Comparison of ENCODE assay signal across 20 cellular contexts in genomic region chr1:163201906-163202305, GRCh38. TPM values are rescaled to one million over a fixed set of nuclear protein-coding genes. Genes with fewer than 3 reads are reported as not detected.
DNase-seq lines count a peak whose midpoint lies in the region; ATAC-seq and TF ChIP-seq lines count a peak whose summit lies in the region.
"Had no signal": no experiment of that assay in that cellular context is flagged by ENCODE, and none has a peak within 500 bp of the region (broad histone marks: within the 10 kb centered on the region; RNA-seq: fewer than 3 reads in every experiment).

No MANE protein-coding gene starts in this region.

- CTCF ChIA-PET in MCF 10A (lab: Yijun Ruan, JAX), result interaction anchor here (1.3 to 1.5 kb wide), 2 partner anchors 114 to 323 kb away, joined by 3 to 6 read pairs; no protein-coding TSS in a partner anchor

- 41 to 54% (median 48%) methylated on average over 1 of the region's 1 CpG for WGBS in heart left ventricle, 4 donors
- 42% methylated on average over 1 of the region's 1 CpG for WGBS in urinary bladder

- intact Hi-C loops in heart left ventricle (cut with DNase I), result no loop called here
- intact Hi-C loops in Right ventricle myocardium inferior (cut with DNase I), result no loop called here
- intact Hi-C loops in MCF 10A (cut with micrococcal nuclease), result no loop called here

- H3K4me3 Mint-ChIP-seq in MCF 10A (ENCODE audit: unreplicated experiment), result no peak overlapping the region
- H3K4me3 Mint-ChIP-seq: activated CD8-positive, alpha-beta memory T cell treated with anti-CD3 and anti-CD28 coated beads, Interleukin-2, amount 10 ng/mL, durations not matched to agents 7 days and 5 days; CD14-positive monocyte; dendritic cell treated with granulocyte-macrophage colony-stimulating factor and Interleukin-4, amounts not matched to agents 40 ng/mL and 50 ng/mL, for 4 days; HFFc6; natural killer cell had no signal

- no peak for DNase-seq in heart left ventricle
- DNase-seq in Right ventricle myocardium inferior (ENCODE audit: missing footprints), result no peak
- DNase-seq in foreskin melanocyte, result peak; percentile 25
- no peak for DNase-seq in stimulated activated naive CD4-positive, alpha-beta T cell treated with Interleukin-2 at 50 U/mL for 16 hours (lab: John Stamatoyannopoulos, UW)
- no peak for DNase-seq in stimulated activated CD4-positive, alpha-beta T cell treated with anti-CD3 and anti-CD28 coated beads, Interleukin-4, amount 100 ng/mL, for 24 hours
- DNase-seq in MCF 10A (ENCODE audit: unreplicated experiment), result no peak
- DNase-seq: activated CD4-positive, alpha-beta T cell treated with anti-CD3 and anti-CD28 coated beads for 1 hour; activated CD8-positive, alpha-beta memory T cell treated with anti-CD3 and anti-CD28 coated beads, Interleukin-2, amount 10 ng/mL, durations not matched to agents 7 days and 5 days; activated gamma-delta T cell; DMS79 treated with DMSO at 0.1 percent for 48 hours; HFFc6; MM.1S; natural killer cell; NCI-H187 treated with DMSO at 0.1 percent for 48 hours; right lobe of liver; T-helper 9 cell had no signal

- H3K4me1 Mint-ChIP-seq in MCF 10A (ENCODE audit: insufficient read depth, unreplicated experiment), result peaks cover 9% of the 10 kb centered on the region
- H3K4me1 Mint-ChIP-seq: activated CD8-positive, alpha-beta memory T cell treated with anti-CD3 and anti-CD28 coated beads, Interleukin-2, amount 10 ng/mL, durations not matched to agents 7 days and 5 days; CD14-positive monocyte; natural killer cell had no signal

- H3K36me3 Mint-ChIP-seq in MCF 10A (ENCODE audit: insufficient read depth, unreplicated experiment), result no peaks in the 10 kb centered on the region
- H3K36me3 Mint-ChIP-seq: activated CD8-positive, alpha-beta memory T cell treated with anti-CD3 and anti-CD28 coated beads, Interleukin-2, amount 10 ng/mL, durations not matched to agents 7 days and 5 days; CD14-positive monocyte; natural killer cell had no signal

- peaks cover 0 to 8% (median 0%) of the 10 kb centered on the region in 12 donors for H3K4me1 ChIP-seq in heart left ventricle
- peaks cover 21% of the 10 kb centered on the region for H3K4me1 ChIP-seq in neuron (ENCODE audit: insufficient read depth, low read length)
- no peaks in the 10 kb centered on the region for H3K4me1 ChIP-seq in urinary bladder (ENCODE audit: insufficient read depth)
- H3K4me1 ChIP-seq: right lobe of liver had no signal

- H3K36me3 ChIP-seq in heart left ventricle (no peaks in the 10 kb centered on the region), neuron (ENCODE audit: insufficient read depth, low read length) (no peaks in the 10 kb centered on the region), urinary bladder (ENCODE audit: insufficient read depth) (no peaks in the 10 kb centered on the region)
- H3K36me3 ChIP-seq: right lobe of liver had no signal

- no peak overlapping the region for H3K27ac Mint-ChIP-seq in MCF 10A (ENCODE audit: low read depth, unreplicated experiment)
- H3K27ac Mint-ChIP-seq: activated CD8-positive, alpha-beta memory T cell treated with anti-CD3 and anti-CD28 coated beads, Interleukin-2, amount 10 ng/mL, durations not matched to agents 7 days and 5 days; CD14-positive monocyte; dendritic cell treated with granulocyte-macrophage colony-stimulating factor and Interleukin-4, amounts not matched to agents 40 ng/mL and 50 ng/mL, for 4 days; HFFc6; natural killer cell had no signal

- H3K9me3 Mint-ChIP-seq in MCF 10A (ENCODE audit: unreplicated experiment), result no peaks in the 10 kb centered on the region
- H3K9me3 Mint-ChIP-seq: dendritic cell treated with granulocyte-macrophage colony-stimulating factor and Interleukin-4, amounts not matched to agents 40 ng/mL and 50 ng/mL, for 4 days; HFFc6; natural killer cell had no signal

- BruUV-seq in MCF 10A (replicated peaks; lab: Mats Ljungman, UMichigan), result no TSS peak

- POLR2A ChIA-PET in MCF 10A (lab: Yijun Ruan, JAX), result no interaction called here

- no peaks in the 10 kb centered on the region for H3K27me3 ChIP-seq in heart left ventricle
- H3K27me3 ChIP-seq in neuron (ENCODE audit: insufficient read depth, low read length), result no peaks in the 10 kb centered on the region
- H3K27me3 ChIP-seq: right lobe of liver had no signal

- H3K27me3 Mint-ChIP-seq in MCF 10A (ENCODE audit: insufficient read depth, unreplicated experiment), result no peaks in the 10 kb centered on the region
- H3K27me3 Mint-ChIP-seq: dendritic cell treated with granulocyte-macrophage colony-stimulating factor and Interleukin-4, amounts not matched to agents 40 ng/mL and 50 ng/mL, for 4 days had no signal

- H3K4me3 ChIP-seq in heart left ventricle (peak overlapping the region in 11 of 12 donors; percentile 5 to 57 (median 44)), neuron (ENCODE audit: low read length) (peak overlapping the region; percentile 40), urinary bladder (ENCODE audit: low read depth, low read length) (peak overlapping the region; percentile 18)
- H3K4me3 ChIP-seq: right lobe of liver had no signal

- no peak overlapping the region for H2AFZ ChIP-seq in neuron (ENCODE audit: low read depth, low read length)

- no peak for TF ChIP-seq CTCF in heart left ventricle (IDR thresholded peaks at IDR 0.05)
- no peak for TF ChIP-seq CTCF in MCF 10A (IDR thresholded peaks at IDR 0.05; ENCODE audit: unreplicated experiment)

- H3K9me3 ChIP-seq in heart left ventricle (no peaks in the 10 kb centered on the region), neuron (ENCODE audit: low read length) (no peaks in the 10 kb centered on the region)
- H3K9me3 ChIP-seq: right lobe of liver had no signal

- ATAC-seq in heart left ventricle, result no peak
- ATAC-seq in Right ventricle myocardium inferior, result no peak
- ATAC-seq: activated CD8-positive, alpha-beta memory T cell treated with anti-CD3 and anti-CD28 coated beads, Interleukin-2, amount 10 ng/mL, durations not matched to agents 7 days and 5 days; natural killer cell; right lobe of liver had no signal

- TF ChIP-seq POLR2A in heart left ventricle (IDR thresholded peaks at IDR 0.05), result no peak

- H3K27ac ChIP-seq in heart left ventricle (peak overlapping the region in 7 of 12 donors; percentile 26 to 51 (median 32)), urinary bladder (ENCODE audit: low read depth) (no peak overlapping the region)
- H3K27ac ChIP-seq: right lobe of liver had no signal

RNA-seq across cellular contexts. Expression of gene RGS5, which starts 0.8 kb away (rescaled TPM):
- total RNA-seq in heart left ventricle (100 to 1,000 TPM; 137 to 439 (median 218) TPM), Right ventricle myocardium inferior (246 TPM), urinary bladder (197 TPM), MCF 10A (2022) (12.9 and 14.1 TPM in 2 replicates)
- polyA plus RNA-seq in heart left ventricle (10 to 100 TPM; 63.3 to 90.2 TPM), urinary bladder (179 TPM)
- polyA plus RNA-seq: CD14-positive monocyte had no signal
